13 cellular contexts compared by ENCODE assay signal in the genomic region with DNA sequence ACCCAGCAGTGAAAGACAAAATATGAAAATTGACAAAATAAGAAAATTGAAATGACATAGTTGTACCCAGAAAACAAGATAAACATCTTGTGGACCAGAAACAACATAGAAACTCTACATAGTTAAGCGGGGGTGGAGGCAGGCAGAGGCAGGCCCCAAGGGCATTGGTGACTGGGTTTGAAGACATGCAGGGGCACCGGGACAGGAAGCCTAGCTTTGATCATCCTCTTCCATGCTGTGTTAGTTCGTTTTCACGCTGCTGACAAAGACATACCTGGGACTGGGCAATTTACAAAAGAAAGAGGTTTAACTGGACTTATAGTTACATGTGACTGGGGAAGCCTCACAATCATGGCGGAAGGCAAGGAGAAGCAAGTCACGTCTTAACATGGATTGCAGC. TPM values are rescaled to one million over a fixed set of nuclear protein-coding genes. Genes with fewer than 3 reads are reported as not detected.
A peak's percentile ranks its signal among the peaks of the same experiment; 100 is the strongest.
DNase-seq lines count a peak whose midpoint lies in the region; ATAC-seq and TF ChIP-seq lines count a peak whose summit lies in the region.
"Had no signal": no experiment of that assay in that cellular context is flagged by ENCODE, and none has a peak within 500 bp of the region (broad histone marks: within the 10 kb centered on the region; RNA-seq: fewer than 3 reads in every experiment).

No MANE protein-coding gene starts in this region.

- no peak overlapping the region for H3K4me3 Mint-ChIP-seq in HFFc6
- H3K4me3 Mint-ChIP-seq in activated naive CD8-positive, alpha-beta T cell treated with anti-CD3 and anti-CD28 coated beads for 36 hours, result no peak overlapping the region
- H3K4me3 Mint-ChIP-seq: activated naive CD8-positive, alpha-beta T cell treated with anti-CD3 and anti-CD28 coated beads, Interleukin-2, amount 10 ng/mL, durations not matched to agents 7 days and 5 days had no signal

- H3K4me1 Mint-ChIP-seq in HFFc6 (ENCODE audit: low read depth), result peaks cover 59% of the 10 kb centered on the region
- H3K4me1 Mint-ChIP-seq in activated naive CD8-positive, alpha-beta T cell treated with anti-CD3 and anti-CD28 coated beads for 36 hours, result peaks cover 55% of the 10 kb centered on the region

- no peak for ATAC-seq in GM21381 (IDR thresholded peaks at IDR 0.05; ENCODE audit: unreplicated experiment)

- peak overlapping the region; percentile 93 for H3K27ac ChIP-seq in ACC112 (ENCODE audit: low read depth, low read length)
- H3K27ac ChIP-seq: SK-N-MC had no signal

- DNase-seq in HFFc6, result peak; percentile 37
- no peak for DNase-seq in activated naive CD8-positive, alpha-beta T cell treated with anti-CD3 and anti-CD28 coated beads for 36 hours
- DNase-seq in iPS-NIHi7 (ENCODE audit: extremely low spot score), result peak; percentile 50
- DNase-seq in NCI-H1105 treated with DMSO at 0.1 percent for 48 hours (lab: John Stamatoyannopoulos, UW), result no peak
- DNase-seq in cerebellum (ENCODE audit: low spot score), result no peak
- DNase-seq in NCI-H2171 treated with DMSO at 0.1 percent for 48 hours (lab: John Stamatoyannopoulos, UW), result no peak
- DNase-seq: activated naive CD8-positive, alpha-beta T cell treated with anti-CD3 and anti-CD28 coated beads, Interleukin-2, amount 10 ng/mL, durations not matched to agents 7 days and 5 days; MM.1S had no signal

- peaks cover 36% of the 10 kb centered on the region for H3K36me3 Mint-ChIP-seq in HFFc6 (ENCODE audit: low read depth)
- peaks cover 26% of the 10 kb centered on the region for H3K36me3 Mint-ChIP-seq in activated naive CD8-positive, alpha-beta T cell treated with anti-CD3 and anti-CD28 coated beads for 36 hours

- H3K27me3 ChIP-seq in ACC112 (ENCODE audit: insufficient read depth, low read length), result no peaks in the 10 kb centered on the region

- peak overlapping the region; percentile 99 for H3K27ac Mint-ChIP-seq in HFFc6
- H3K27ac Mint-ChIP-seq in activated naive CD8-positive, alpha-beta T cell treated with anti-CD3 and anti-CD28 coated beads for 36 hours, result peak overlapping the region; percentile 29
- H3K27ac Mint-ChIP-seq: activated naive CD8-positive, alpha-beta T cell treated with anti-CD3 and anti-CD28 coated beads, Interleukin-2, amount 10 ng/mL, durations not matched to agents 7 days and 5 days had no signal

- peaks cover 42% of the 10 kb centered on the region for H3K4me1 ChIP-seq in ACC112 (ENCODE audit: control insufficient read depth, insufficient read depth, low read length, unreplicated experiment)

- no peaks in the 10 kb centered on the region; the same call in none of the 2 replicates for H3K27me3 Mint-ChIP-seq in HFFc6 (ENCODE audit: insufficient read depth)
- H3K27me3 Mint-ChIP-seq in activated naive CD8-positive, alpha-beta T cell treated with anti-CD3 and anti-CD28 coated beads for 36 hours, result no peaks in the 10 kb centered on the region
- H3K27me3 Mint-ChIP-seq: activated naive CD8-positive, alpha-beta T cell treated with anti-CD3 and anti-CD28 coated beads, Interleukin-2, amount 10 ng/mL, durations not matched to agents 7 days and 5 days had no signal

- H3K79me2 ChIP-seq in ACC112 (ENCODE audit: control insufficient read depth, insufficient read depth, low read length, unreplicated experiment), result no peaks in the 10 kb centered on the region

- H3K9me3 Mint-ChIP-seq in HFFc6, result no peaks in the 10 kb centered on the region
- peaks cover 1% of the 10 kb centered on the region for H3K9me3 Mint-ChIP-seq in activated naive CD8-positive, alpha-beta T cell treated with anti-CD3 and anti-CD28 coated beads for 36 hours
- H3K9me3 Mint-ChIP-seq: activated naive CD8-positive, alpha-beta T cell treated with anti-CD3 and anti-CD28 coated beads, Interleukin-2, amount 10 ng/mL, durations not matched to agents 7 days and 5 days had no signal

- peak overlapping the region; percentile 12; the same call in 1 of the 2 replicates for H3K4me3 ChIP-seq in ACC112 (ENCODE audit: low read depth, low read length)
- H3K4me3 ChIP-seq: lung, SK-N-MC had no signal

- peaks cover 9% of the 10 kb centered on the region; the same call in 1 of the 2 replicates for H3K36me3 ChIP-seq in ACC112 (ENCODE audit: insufficient read depth, low read length)

- H2AFZ ChIP-seq in ACC112 (ENCODE audit: low read length, unreplicated experiment), result no peak overlapping the region

- TF ChIP-seq CTCF in HFFc6 (IDR thresholded peaks at IDR 0.05), result no peak

RNA-seq across cellular contexts. Expression of gene CRTAM, which starts 33.5 kb away (rescaled TPM):
- not detected for total RNA-seq in HFFc6 (2021; fragmentation: NEBNext Ultra II Directional; extraction: Animal tissue kit (Norgen Biotek cat#: 25700))
- 10 to 100 TPM; 21.9 to 22.3 TPM for total RNA-seq in activated naive CD8-positive, alpha-beta T cell treated with anti-CD3 and anti-CD28 coated beads for 36 hours
- 1.7 TPM for total RNA-seq in cerebellum
- total RNA-seq: HT1080 had no signal

Comparison
In these comparisons a context has a peak if more than half of its experiments do, and no peak if none do; other contexts are left out.
1. DNase-seq: peak in HFFc6 (single experiment) and iPS-NIHi7 (single experiment); none in activated naive CD8-positive, alpha-beta T cell treated with anti-CD3 and anti-CD28 coated beads for 36 hours (single experiment), NCI-H1105 treated with DMSO at 0.1 percent for 48 hours (single experiment), cerebellum (single experiment) and NCI-H2171 treated with DMSO at 0.1 percent for 48 hours (single experiment).